14 cellular contexts compared by ENCODE assay signal in the genomic region with DNA sequence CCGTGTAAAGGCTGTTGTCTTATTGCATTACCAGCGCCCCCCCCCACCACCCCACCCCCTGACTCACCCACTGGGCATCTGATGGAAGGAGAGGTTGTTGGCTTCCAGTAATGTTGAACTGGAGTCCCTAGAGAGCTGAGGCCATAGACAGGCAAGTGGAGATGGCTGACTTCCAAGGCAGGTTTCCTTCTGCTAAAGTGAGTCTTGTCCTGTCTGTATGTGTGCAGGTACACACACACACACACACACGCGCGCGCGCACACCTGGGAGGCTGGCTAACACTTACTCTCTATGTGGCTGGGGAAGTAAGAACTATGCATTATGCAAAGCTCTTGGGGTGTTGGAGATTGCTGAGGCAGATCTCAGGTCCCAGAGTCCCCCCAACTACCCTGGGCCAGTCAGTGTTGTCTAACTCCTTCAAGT. TPM values are rescaled to one million over a fixed set of nuclear protein-coding genes. Genes with fewer than 3 reads are reported as not detected.
DNase-seq lines count a peak whose midpoint lies in the region.
"Had no signal": no experiment of that assay in that cellular context is flagged by ENCODE, and none has a peak within 500 bp of the region (broad histone marks: within the 10 kb centered on the region; RNA-seq: fewer than 3 reads in every experiment).

No MANE protein-coding gene starts in this region.

- DNase-seq in A172 (ENCODE audit: low spot score) (peak; percentile 33), EL (peak; percentile 58), RPMI8226 (peak; percentile 46), hepatic stellate cell (ENCODE audit: low spot score) (peak; percentile 95), cerebellar cortex (ENCODE audit: low spot score) (no peak), foreskin melanocyte (no peak), kidney glomerular epithelial cell (lab: John Stamatoyannopoulos, UW) (no peak)
- no peak for DNase-seq in activated CD4-positive, alpha-beta T cell treated with anti-CD3 and anti-CD28 coated beads, Interleukin-2, amount 50 U/mL, for 48 hours
- DNase-seq: activated CD4-positive, alpha-beta T cell treated with anti-CD3 and anti-CD28 coated beads, Interleukin-2, amount 50 U/mL, for 1 hour; activated naive CD4-positive, alpha-beta T cell treated with Interleukin-2 at 50 U/mL for 16 hours; NCI-H1048; occipital lobe; stimulated activated CD4-positive, alpha-beta T cell treated with anti-CD3 and anti-CD28 coated beads, Interleukin-2, amount 100 ng/mL, for 24 hours; T-helper 1 cell had no signal

RNA-seq across cellular contexts. Expression of a gene that starts 1.6 kb away (rescaled TPM):
- not detected in 2 replicates for total RNA-seq in A172 (2014; rRNA removed; shearing (Covaris generic))

Comparison
In these comparisons a context has a peak if more than half of its experiments do, and no peak if none do; other contexts are left out.
1. DNase-seq: peak in A172 (single experiment), EL (single experiment), RPMI8226 (single experiment) and hepatic stellate cell (single experiment); none in cerebellar cortex (single experiment), foreskin melanocyte (single experiment), activated CD4-positive, alpha-beta T cell treated with anti-CD3 and anti-CD28 coated beads, Interleukin-2, amount 50 U/mL, for 48 hours (0 of 2) and kidney glomerular epithelial cell (single experiment).